Comparison of ENCODE assay signal across 12 cellular contexts in genomic region chr4:54061873-54062272, GRCh38. TPM values are rescaled to one million over a fixed set of nuclear protein-coding genes. Genes with fewer than 3 reads are reported as not detected.
DNase-seq lines count a peak whose midpoint lies in the region; ATAC-seq, FAIRE-seq and TF ChIP-seq lines count a peak whose summit lies in the region.
"Had no signal": no experiment of that assay in that cellular context is flagged by ENCODE, and none has a peak within 500 bp of the region (broad histone marks: within the 10 kb centered on the region; RNA-seq: fewer than 3 reads in every experiment).

No MANE protein-coding gene starts in this region.

- ATAC-seq in heart left ventricle (no peak), GM12878 (no peak)

- TF ChIP-seq EP300 in GM12878 (IDR thresholded peaks at IDR 0.05; ENCODE audit: borderline replicate concordance in 1 of 2, control insufficient read depth in 1 of 2, low read depth in 2 of 2, low read length in 2 of 2): no peak

- H2AFZ ChIP-seq in GM12878 (ENCODE audit: control insufficient read depth, low read depth, low read length): no peak overlapping the region
- no peak overlapping the region for H2AFZ ChIP-seq in mesenchymal stem cell (ENCODE audit: low read depth, low read length)

- no peak overlapping the region for H2BK15ac ChIP-seq in mesenchymal stem cell (ENCODE audit: low read depth, poor library complexity, severe bottlenecking)

- POLR2A ChIA-PET in GM12878 (lab: Charles Lee): interaction anchor here (0.6 kb wide), 1 partner anchor 363 kb away, joined by 4 read pairs; no protein-coding TSS in a partner anchor

- H3K14ac ChIP-seq in mesenchymal stem cell (ENCODE audit: low read length in 2 of 2): no peak overlapping the region

- H2BK12ac ChIP-seq in mesenchymal stem cell (ENCODE audit: low read length in 2 of 2): no peak overlapping the region

- H3K79me1 ChIP-seq in mesenchymal stem cell (replicated peaks; ENCODE audit: low read length, poor library complexity, severe bottlenecking): peaks cover under 1% of the 10 kb centered on the region

- CTCF ChIA-PET in GM12878 (lab: Yijun Ruan, JAX): no interaction called here

- H3K27me3 ChIP-seq in heart left ventricle (no peaks in the 10 kb centered on the region), right atrium auricular region (no peaks in the 10 kb centered on the region), GM12878 (replicated peaks in 1 of 2; ENCODE audit: control insufficient read depth in 2 of 2, insufficient read depth in 2 of 2, low read length in 1 of 2) (no peaks in the 10 kb centered on the region), mesenchymal stem cell (ENCODE audit: control insufficient read depth in 1 of 2, insufficient read depth in 1 of 2, low read length in 2 of 2) (no peaks in the 10 kb centered on the region)
- H3K27me3 ChIP-seq: SJSA1 had no signal

- no peak overlapping the region for H3K18ac ChIP-seq in mesenchymal stem cell (ENCODE audit: low read depth in 1 of 2, low read length in 2 of 2)

- TF ChIP-seq CTCF in heart left ventricle (IDR thresholded peaks at IDR 0.05): no peak
- TF ChIP-seq CTCF in right atrium auricular region (IDR thresholded peaks at IDR 0.05): no peak
- no peak for TF ChIP-seq CTCF in GM12878 (IDR thresholded peaks at IDR 0.05 in 2 of 3, conservative IDR thresholded peaks at IDR 0.05 in 1 of 3; ENCODE audit: control insufficient read depth in 2 of 3, extremely low read depth in 1 of 3, insufficient read depth in 1 of 3, low read depth in 3 of 3, low read length in 3 of 3)

- no peak overlapping the region for H4K8ac ChIP-seq in mesenchymal stem cell (ENCODE audit: low read length)

- no TSS peak for BruUV-seq in GM12878 (replicated peaks; lab: Mats Ljungman, UMichigan)

- no peaks in the 10 kb centered on the region for H4K20me1 ChIP-seq in GM12878 (ENCODE audit: control insufficient read depth, insufficient read depth)

- H3K9ac ChIP-seq in GM12878 (ENCODE audit: control insufficient read depth, insufficient read depth, low read length): no peak overlapping the region
- H3K9ac ChIP-seq in mesenchymal stem cell (ENCODE audit: low read length): peak overlapping the region; percentile 100

- no peak overlapping the region for H3K23ac ChIP-seq in mesenchymal stem cell (ENCODE audit: low read length in 2 of 2)

- H3K27ac ChIP-seq in heart left ventricle (no peak overlapping the region), right atrium auricular region (no peak overlapping the region), GM12878 (ENCODE audit: control insufficient read depth, insufficient read depth) (no peak overlapping the region), mesenchymal stem cell (ENCODE audit: low read length, poor library complexity, severe bottlenecking) (no peak overlapping the region), urinary bladder (ENCODE audit: low read depth) (no peak overlapping the region)

- H4K91ac ChIP-seq in mesenchymal stem cell (ENCODE audit: low read length): no peak overlapping the region

- 74 to 85% (median 77%) methylated on average over 1 of the region's 1 CpG for WGBS in heart left ventricle, 4 donors
- 100% methylated on average over 1 of the region's 1 CpG for WGBS in GM12878 (ENCODE audit: insufficient coverage, insufficient replicate concordance, low lambda C conversion rate, missing lambda C conversion rate)
- WGBS in mesenchymal stem cell: no CpG with 5 or more reads among the region's 1 CpG
- WGBS in urinary bladder: 76% methylated on average over 1 of the region's 1 CpG

- H2BK5ac ChIP-seq in mesenchymal stem cell (ENCODE audit: low read depth, low read length, poor library complexity, severe bottlenecking): no peak overlapping the region

- H3K79me2 ChIP-seq in GM12878 (ENCODE audit: control insufficient read depth, insufficient read depth, low read length): peaks cover 59% of the 10 kb centered on the region

- H3K4me3 ChIP-seq in heart left ventricle: peak overlapping the region in 9 of 12 donors; percentile 0 to 100 (median 96)
- H3K4me3 ChIP-seq in right atrium auricular region: no peak overlapping the region
- H3K4me3 ChIP-seq in GM12878: 0 out of 2 replicates have a peak overlapping the region, but pooled peaks have one; percentile 42
- peak overlapping the region in 1 of 2 experiments; percentile 98 for H3K4me3 ChIP-seq in mesenchymal stem cell (ENCODE audit: insufficient read depth in 1 of 2, low read depth in 1 of 2, low read length in 2 of 2)
- peak overlapping the region; percentile 95 for H3K4me3 ChIP-seq in urinary bladder (ENCODE audit: low read depth, low read length)

- H3K4ac ChIP-seq in mesenchymal stem cell (ENCODE audit: low read depth in 1 of 2, low read length in 2 of 2): no peak overlapping the region

- in situ Hi-C loops in GM12878 (cut with MboI): no loop called here

- H2BK120ac ChIP-seq in mesenchymal stem cell (ENCODE audit: low read depth, low read length): no peak overlapping the region

- DNase-seq in heart left ventricle (no peak), right atrium auricular region (ENCODE audit: low spot score) (no peak), GM12878 (ENCODE audit: low read depth, low spot score) (no peak), mesenchymal stem cell (no peak), erythroblast (lab: John Stamatoyannopoulos, UW) (no peak), DMS79 treated with DMSO at 0.1 percent for 48 hours (lab: John Stamatoyannopoulos, UW) (no peak), NCI-H146 (lab: John Stamatoyannopoulos, UW) (no peak)
- DNase-seq: NCI-H1092 treated with DMSO at 0.1 percent for 48 hours; stimulated activated CD4-positive, alpha-beta T cell treated with anti-CD3 and anti-CD28 coated beads, Interleukin-2, amount 100 ng/mL, for 24 hours had no signal

- no peak for FAIRE-seq in GM12878 (lab: Jason Lieb, UNC)

- H3K4me1 ChIP-seq in heart left ventricle: peaks cover 8 to 81% (median 69%) of the 10 kb centered on the region in 12 donors
- H3K4me1 ChIP-seq in right atrium auricular region: peaks cover 0 to 55% of the 10 kb centered on the region in 2 donors
- H3K4me1 ChIP-seq in GM12878 (ENCODE audit: control insufficient read depth, insufficient read depth, low read length): peaks cover 9% of the 10 kb centered on the region; the same call in 1 of the 2 replicates
- H3K4me1 ChIP-seq in mesenchymal stem cell (ENCODE audit: control insufficient read depth, insufficient read depth, low read depth, low read length): peaks cover 8% of the 10 kb centered on the region
- H3K4me1 ChIP-seq in urinary bladder (ENCODE audit: insufficient read depth): no peaks in the 10 kb centered on the region

- TF ChIP-seq POLR2A in heart left ventricle (IDR thresholded peaks at IDR 0.05): no peak
- no peak for TF ChIP-seq POLR2A in GM12878 (IDR thresholded peaks at IDR 0.05; ENCODE audit: low read depth, low read length)
- no peak for TF ChIP-seq POLR2A in erythroblast (IDR thresholded peaks at IDR 0.05; ENCODE audit: low read length)

- TF ChIP-seq RAD21 in GM12878 (IDR thresholded peaks at IDR 0.05; ENCODE audit: insufficient read depth, low read depth, low read length): no peak

- no peak overlapping the region for H2AK5ac ChIP-seq in mesenchymal stem cell (ENCODE audit: low read length, severe bottlenecking)

- H3K4me2 ChIP-seq in GM12878 (ENCODE audit: control insufficient read depth, insufficient read depth) (0 out of 2 replicates have a peak overlapping the region, but pooled peaks have one; percentile 47), mesenchymal stem cell (ENCODE audit: low read length, poor library complexity, severe bottlenecking) (no peak overlapping the region)

- SMC1A ChIA-PET in GM12878 (lab: Charles Lee; ENCODE audit: uncharacterized antibody, unreplicated experiment): interaction anchor here (1.0 to 1.1 kb wide), 2 partner anchors 26 to 45 kb away, joined by 3 to 4 read pairs; no protein-coding TSS in a partner anchor

- H3K9me3 ChIP-seq in heart left ventricle (no peaks in the 10 kb centered on the region), right atrium auricular region (no peaks in the 10 kb centered on the region), GM12878 (replicated peaks; ENCODE audit: control insufficient read depth, insufficient read depth, low read length) (no peaks in the 10 kb centered on the region), mesenchymal stem cell (ENCODE audit: control insufficient read depth, low read length) (no peaks in the 10 kb centered on the region)
- H3K9me3 ChIP-seq: SJSA1 had no signal

- RAD21 ChIA-PET in GM12878 (lab: Charles Lee; ENCODE audit: unreplicated experiment): interaction anchor here (0.6 kb wide), 1 partner anchor 18 kb away, joined by 3 read pairs; no protein-coding TSS in a partner anchor

- intact Hi-C loops in heart left ventricle (cut with DNase I): loop anchor here in 6 of 10 donors (5.0 to 10.0 kb wide), 5 partner anchors 40 to 357 kb away; partner anchors contain the start of genes GSX2 (in 1 of the 6) and PDGFRA (in 1 of the 6)
- intact Hi-C loops in GM12878 (cut with micrococcal nuclease; ENCODE audit: unreplicated experiment): loop anchor here (10.0 kb wide), 2 partner anchors 357 to 1347 kb away; no protein-coding TSS in a partner anchor

- H3K36me3 ChIP-seq in heart left ventricle: no peaks in the 10 kb centered on the region
- H3K36me3 ChIP-seq in right atrium auricular region: no peaks in the 10 kb centered on the region
- no peaks in the 10 kb centered on the region for H3K36me3 ChIP-seq in GM12878 (ENCODE audit: control insufficient read depth in 2 of 2, insufficient read depth in 2 of 2, low read length in 1 of 2)
- peaks cover 0 to 7% of the 10 kb centered on the region in 2 experiments for H3K36me3 ChIP-seq in mesenchymal stem cell (ENCODE audit: control insufficient read depth in 1 of 2, insufficient read depth in 2 of 2, low read depth in 1 of 2, low read length in 2 of 2)
- H3K36me3 ChIP-seq in urinary bladder (ENCODE audit: insufficient read depth): no peaks in the 10 kb centered on the region

RNA-seq across cellular contexts. Expression of gene CHIC2, which starts 2.5 kb away (rescaled TPM):
- 10 to 100 TPM in 6 of 9 donors, 1 to 10 TPM in 3; 5.5 to 17.3 (median 11.2) TPM for total RNA-seq in heart left ventricle
- 10 to 100 TPM in 1 of 2 donors, 1 to 10 TPM in 1; 5.9 to 17.8 TPM for polyA plus RNA-seq in heart left ventricle
- 10 to 100 TPM; 10.6 to 18.7 TPM for total RNA-seq in right atrium auricular region
- 39.5 and 49.5 TPM in 2 replicates for total RNA-seq in GM12878 (2013; cell fraction: nucleolus; rRNA removed)
- total RNA-seq in GM12878 (2014; rRNA removed): 17.6 and 19.1 TPM in 2 replicates
- 13.6 and 14.2 TPM in 2 replicates for total RNA-seq in GM12878 (2014; rRNA removed; fragmentation: Illumina TruSeq; extraction: Trizol)
- 9.7 and 13.4 TPM in 2 replicates for total RNA-seq in GM12878 (2021)
- polyA plus RNA-seq in GM12878 (2011; ENCODE audit: low read depth): 5.0 TPM
- polyA plus RNA-seq in GM12878 (2011; rRNA removed): 12.1 and 16.2 TPM in 2 replicates
- 6.6 and 7.5 TPM in 2 replicates for polyA plus RNA-seq in GM12878 (2011; cell fraction: cytosol; rRNA removed)
- polyA plus RNA-seq in GM12878 (2011; cell fraction: nucleus; rRNA removed): 6.9 and 8.5 TPM in 2 replicates
- polyA plus RNA-seq in GM12878 (2012): 7.2 and 8.5 TPM in 2 replicates
- 8.1 and 9.8 TPM in 2 replicates for polyA plus RNA-seq in GM12878 (2014; fragmentation: Illumina TruSeq; extraction: Trizol)
- 1 to 10 TPM in 1 of 2 experiments, under 1 TPM in 1; 0.80 to 2.8 TPM for polyA plus RNA-seq in GM12878 (2014; fragmentation: Nextera tagmentation; extraction: Ambion mirVana)
- polyA plus RNA-seq in GM12878 (2014; rRNA removed): 10.2 and 12.3 TPM in 2 replicates
- polyA plus RNA-seq in GM12878 (2016; fragmentation: Nextera tagmentation; extraction: Ambion mirVana): 10 to 100 TPM; 21.9 to 24.4 TPM
- polyA minus RNA-seq in GM12878 (2011; rRNA and poly(A)+ RNA removed): 6.4 and 7.1 TPM in 2 replicates
- polyA minus RNA-seq in GM12878 (2011; cell fraction: cytosol; rRNA and poly(A)+ RNA removed): 3.2 and 7.9 TPM in 2 replicates
- 19.0 and 37.2 TPM in 2 replicates for polyA minus RNA-seq in GM12878 (2011; cell fraction: nucleus; rRNA and poly(A)+ RNA removed)
- 23.2 TPM for polyA plus RNA-seq in mesenchymal stem cell (2013, experiment 1 of 2)
- polyA plus RNA-seq in mesenchymal stem cell (2013, experiment 2 of 2): 23.9 TPM
- 39.5 TPM for total RNA-seq in urinary bladder
- 27.3 TPM for polyA plus RNA-seq in urinary bladder

RNA-seq across cellular contexts. Expression of gene GSX2, which starts 38.1 kb away (rescaled TPM):
- total RNA-seq in heart left ventricle (not detected), right atrium auricular region (not detected), GM12878 (2014; rRNA removed) (0.40 TPM in 1 of 2 replicates, not detected in the other), GM12878 (2014; rRNA removed; fragmentation: Illumina TruSeq; extraction: Trizol) (0.18 and 0.58 TPM in 2 replicates), GM12878 (2021) (0.32 and 0.54 TPM in 2 replicates), urinary bladder (not detected)
- polyA plus RNA-seq in heart left ventricle (under 1 TPM in 1 of 2 donors, not detected in 1; 0.04 TPM), GM12878 (2011; rRNA removed) (not detected in 2 replicates), GM12878 (2014; fragmentation: Illumina TruSeq; extraction: Trizol) (not detected in 2 replicates), GM12878 (2014; fragmentation: Nextera tagmentation; extraction: Ambion mirVana) (under 1 TPM in 1 of 2 experiments, not detected in 1; 0.04 TPM), GM12878 (2014; rRNA removed) (0.20 and 0.50 TPM in 2 replicates), GM12878 (2016; fragmentation: Nextera tagmentation; extraction: Ambion mirVana) (not detected), urinary bladder (not detected)
- not detected in 2 replicates for total RNA-seq in GM12878 (2013; cell fraction: nucleolus; rRNA removed)
- not detected for polyA plus RNA-seq in GM12878 (2011; ENCODE audit: low read depth)
- polyA plus RNA-seq in GM12878 (2011; cell fraction: cytosol; rRNA removed): not detected in 2 replicates
- polyA plus RNA-seq in GM12878 (2011; cell fraction: nucleus; rRNA removed): not detected in 2 replicates
- not detected in 2 replicates for polyA plus RNA-seq in GM12878 (2012)
- not detected in 2 replicates for polyA minus RNA-seq in GM12878 (2011; rRNA and poly(A)+ RNA removed)
- polyA minus RNA-seq in GM12878 (2011; cell fraction: cytosol; rRNA and poly(A)+ RNA removed): not detected in 2 replicates
- not detected in 2 replicates for polyA minus RNA-seq in GM12878 (2011; cell fraction: nucleus; rRNA and poly(A)+ RNA removed)
- polyA plus RNA-seq in mesenchymal stem cell (2013, experiment 1 of 2): not detected
- not detected for polyA plus RNA-seq in mesenchymal stem cell (2013, experiment 2 of 2)
- total RNA-seq: SJSA1 had no signal
- polyA plus RNA-seq: adipose tissue had no signal

Comparison
In these comparisons a context has a peak if more than half of its experiments do, and no peak if none do; other contexts are left out.
1. H3K4me3 ChIP-seq: peak in heart left ventricle (9 of 12), GM12878 (single experiment) and urinary bladder (single experiment); none in right atrium auricular region (0 of 2).